ENCODE assay signal across 26 cellular contexts in the genomic region with DNA sequence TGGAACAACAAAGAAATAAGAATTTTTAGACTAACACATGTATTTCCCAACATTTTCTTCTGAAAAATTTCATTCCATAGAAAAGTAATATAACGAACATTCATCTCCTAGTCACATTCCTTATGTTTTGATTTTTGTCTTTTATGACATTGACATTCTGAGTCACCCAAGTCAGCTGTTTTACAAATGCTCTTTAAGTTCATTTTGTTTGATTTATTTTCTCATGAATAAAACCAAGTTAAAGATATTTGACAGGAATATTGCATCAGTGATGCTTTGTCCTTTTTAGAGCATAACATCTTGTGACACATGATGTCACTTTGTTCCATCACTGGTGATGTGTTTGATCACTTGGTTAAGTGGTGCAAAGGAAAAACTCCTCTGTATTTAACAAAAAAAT. TPM values are rescaled to one million over a fixed set of nuclear protein-coding genes. Genes with fewer than 3 reads are reported as not detected.
DNase-seq lines count a peak whose midpoint lies in the region; ATAC-seq, FAIRE-seq and TF ChIP-seq lines count a peak whose summit lies in the region.
"Had no signal": no experiment of that assay in that cellular context is flagged by ENCODE, and none has a peak within 500 bp of the region (broad histone marks: within the 10 kb centered on the region; RNA-seq: fewer than 3 reads in every experiment).

No MANE protein-coding gene starts in this region.

- H3K9me3 ChIP-seq in HEK293 (ENCODE audit: control insufficient read depth, insufficient read depth, low read depth, low read length) = no peaks in the 10 kb centered on the region
- no peaks in the 10 kb centered on the region; the same call in 1 of the 2 replicates for H3K9me3 ChIP-seq in K562 (replicated peaks; ENCODE audit: control insufficient read depth, insufficient read depth, low read depth, low read length)
- H3K9me3 ChIP-seq in kidney (ENCODE audit: control insufficient read depth in 1 of 2, low read length in 2 of 2) = no peaks in the 10 kb centered on the region
- H3K9me3 ChIP-seq: gastroesophageal sphincter, pancreas, SJCRH30, thyroid gland had no signal

- BruUV-seq in K562 (replicated peaks; lab: Mats Ljungman, UMichigan) = no TSS peak

- H3K4me2 ChIP-seq in K562 (ENCODE audit: insufficient read depth, low read length) = no peak overlapping the region

- ATAC-seq in K562 (no peak), HG03460 (IDR thresholded peaks at IDR 0.05; ENCODE audit: unreplicated experiment) (no peak), GM18867 (IDR thresholded peaks at IDR 0.05; ENCODE audit: unreplicated experiment) (no peak)
- ATAC-seq: activated CD4-positive, alpha-beta T cell treated with anti-CD3 and anti-CD28 coated beads for 36 hours; activated naive CD8-positive, alpha-beta T cell treated with anti-CD3 and anti-CD28 coated beads, Interleukin-2, amount 50 U/mL, for 24 hours; gastroesophageal sphincter; natural killer cell treated with Interleukin-12 subunit alpha and Interleukin-12 subunit beta and Interleukin-15 and Interleukin-18, amount 100 ng/mL, for 72 hours; pancreas; sciatic nerve had no signal

- WGBS in K562 (ENCODE audit: insufficient coverage, low coverage, missing lambda C conversion rate) = 0% methylated on average over 1 of the region's 1 CpG

- H4K20me1 ChIP-seq in K562 (replicated peaks; ENCODE audit: control insufficient read depth, insufficient read depth, low read length) = no peaks in the 10 kb centered on the region

- H3K27me3 ChIP-seq in K562 (ENCODE audit: control insufficient read depth in 2 of 2, insufficient read depth in 2 of 2, low read length in 2 of 2) = no peaks in the 10 kb centered on the region
- H3K27me3 ChIP-seq: gastroesophageal sphincter, pancreas, SJCRH30, thyroid gland had no signal

- H3K4me3 ChIP-seq in AG10803 (ENCODE audit: low read length) (no peak overlapping the region), HEK293 (ENCODE audit: low read depth, low read length) (no peak overlapping the region), K562 (no peak overlapping the region), kidney (ENCODE audit: low read length in 2 of 2) (no peak overlapping the region)
- H3K4me3 ChIP-seq: gastroesophageal sphincter, pancreas, SJCRH30, thyroid gland had no signal

- TF ChIP-seq RAD21 in K562 (CRISPR knock-in tag; conservative IDR thresholded peaks at IDR 0.05 in 1 of 2, IDR thresholded peaks at IDR 0.05 in 1 of 2) = no peak

- TF ChIP-seq CTCF in AG10803 (conservative IDR thresholded peaks at IDR 0.05; ENCODE audit: low read length) (no peak), HEK293 (tag by site-specific recombination; IDR thresholded peaks at IDR 0.05) (no peak), K562 (IDR thresholded peaks at IDR 0.05 in 2 of 3, conservative IDR thresholded peaks at IDR 0.05 in 1 of 3; ENCODE audit: insufficient read depth in 2 of 3, low read depth in 1 of 3, low read length in 3 of 3) (no peak), kidney (IDR thresholded peaks at IDR 0.05; ENCODE audit: borderline replicate concordance, extremely low read depth, insufficient read depth) (no peak)

- CTCF ChIA-PET in HEK293 (lab: Yijun Ruan, JAX) = no interaction called here
- CTCF ChIA-PET in K562 (lab: Yijun Ruan, JAX; ENCODE audit: low intra/inter-chr PET ratio) = no interaction called here

- no peaks in the 10 kb centered on the region for H3K79me2 ChIP-seq in K562 (ENCODE audit: control insufficient read depth, insufficient read depth, low read length)

- DNase-seq in AG10803 (ENCODE audit: low read depth) (peak; percentile 5), K562 (ENCODE audit: extremely low read depth in 1 of 4, low spot score in 3 of 4) (no peak), kidney (no peak), DMS79 treated with DMSO at 0.1 percent for 48 hours (lab: John Stamatoyannopoulos, UW) (no peak), pons (ENCODE audit: low spot score) (no peak)
- DNase-seq: activated CD4-positive, alpha-beta T cell treated with anti-CD3 and anti-CD28 coated beads for 36 hours; activated CD8-positive, alpha-beta memory T cell treated with anti-CD3 and anti-CD28 coated beads for 24 hours; activated gamma-delta T cell treated with Interleukin-2 at 50 U/mL for 16 hours; activated naive CD8-positive, alpha-beta T cell treated with anti-CD3 and anti-CD28 coated beads, Interleukin-2, amount 50 U/mL, for 24 hours; activated T-cell treated with anti-CD3 and anti-CD28 coated beads, Interleukin-2, amount 50 U/mL, for 1 hour; CD4-positive, CD25-positive, alpha-beta regulatory T cell; GF-D8; hypothalamus; NCI-H2107; NK-92 treated with Interleukin-12 subunit alpha and Interleukin-12 subunit beta, amount 100 ng/mL, for 24 hours; pancreas; SJCRH30; thyroid gland had no signal

- H2AFZ ChIP-seq in K562 (ENCODE audit: low read depth, low read length) = no peak overlapping the region

- FAIRE-seq in K562 (lab: Jason Lieb, UNC) (peak; percentile 23), kidney (lab: Jason Lieb, UNC) (peak; percentile 75)
- FAIRE-seq: pancreas had no signal

- H3K9ac ChIP-seq in K562 (ENCODE audit: insufficient read depth in 1 of 2, low read depth in 2 of 2, low read length in 2 of 2) (no peak overlapping the region), kidney (ENCODE audit: low read length in 2 of 2) (no peak overlapping the region)

- no peaks in the 10 kb centered on the region for H3K9me1 ChIP-seq in K562 (ENCODE audit: control insufficient read depth, insufficient read depth, low read length)

- H3K27ac ChIP-seq in HEK293 (ENCODE audit: extremely low read depth, low read depth, low read length) = no peak overlapping the region
- no peak overlapping the region for H3K27ac ChIP-seq in K562 (ENCODE audit: extremely low read depth, low read depth, low read length)
- no peak overlapping the region for H3K27ac ChIP-seq in kidney (ENCODE audit: low read depth in 2 of 2, low read length in 2 of 2)
- H3K27ac ChIP-seq: epithelial cell of prostate, gastroesophageal sphincter, pancreas, SJCRH30, thyroid gland had no signal

- H3K36me3 ChIP-seq in HEK293 (ENCODE audit: control insufficient read depth in 2 of 2, insufficient read depth in 1 of 2, low read length in 2 of 2) (no peaks in the 10 kb centered on the region), K562 (ENCODE audit: control insufficient read depth, insufficient read depth, low read length) (no peaks in the 10 kb centered on the region), kidney (ENCODE audit: control insufficient read depth in 1 of 2, insufficient read depth in 2 of 2, low read length in 2 of 2) (no peaks in the 10 kb centered on the region)
- H3K36me3 ChIP-seq: pancreas, SJCRH30, thyroid gland had no signal

- TF ChIP-seq EP300 in K562 (IDR thresholded peaks at IDR 0.05; ENCODE audit: low read length) = no peak

- POLR2A ChIA-PET in HEK293 (lab: Yijun Ruan, JAX) = no interaction called here
- POLR2A ChIA-PET in K562 (lab: Yijun Ruan, JAX) = no interaction called here

- no peaks in the 10 kb centered on the region for H3K4me1 ChIP-seq in HEK293 (ENCODE audit: control insufficient read depth, insufficient read depth, low read length)
- H3K4me1 ChIP-seq in K562 (replicated peaks in 1 of 2; ENCODE audit: control insufficient read depth in 2 of 2, insufficient read depth in 2 of 2, low read length in 2 of 2) = no peaks in the 10 kb centered on the region
- H3K4me1 ChIP-seq in kidney (ENCODE audit: control insufficient read depth in 1 of 2, insufficient read depth in 1 of 2, low read depth in 1 of 2, low read length in 2 of 2) = no peaks in the 10 kb centered on the region
- H3K4me1 ChIP-seq: gastroesophageal sphincter, pancreas, thyroid gland had no signal

- TF ChIP-seq POLR2A in K562 (conservative IDR thresholded peaks at IDR 0.05) = no peak

- intact Hi-C loops in K562 (cut with micrococcal nuclease) = no loop called here
- intact Hi-C loops in kidney (cut with DNase I) = no loop called here

- in situ Hi-C loops in K562 (cut with MboI) = no loop called here

TF ChIP-seq in HEK293, 187 proteins besides CTCF, POLR2A, EP300 and RAD21:
- 0 out of 2 replicates have a peak, but pooled peaks have one; percentile 18 for TF ChIP-seq ZEB2 (tag by site-specific recombination; IDR thresholded peaks at IDR 0.05)
- no peak for TF ChIP-seq ZNF776 (tag by site-specific recombination; IDR thresholded peaks at IDR 0.05; ENCODE audit: borderline replicate concordance)

TF ChIP-seq in K562, 482 proteins besides CTCF, POLR2A, EP300 and RAD21 (continues in another document):
- TF ChIP-seq MXI1 (IDR thresholded peaks at IDR 0.05; ENCODE audit: low read depth, low read length) (no peak), NR3C1 (CRISPR knock-in tag; IDR thresholded peaks at IDR 0.05) (no peak), ZNF764 (CRISPR knock-in tag; IDR thresholded peaks at IDR 0.05; ENCODE audit: low read depth) (no peak), BRD4 (IDR thresholded peaks at IDR 0.05) (no peak), ZNF316 (IDR thresholded peaks at IDR 0.05) (no peak), ARHGAP35 (IDR thresholded peaks at IDR 0.05; ENCODE audit: partially characterized antibody) (no peak)
- TF ChIP-seq, protein P1, sequence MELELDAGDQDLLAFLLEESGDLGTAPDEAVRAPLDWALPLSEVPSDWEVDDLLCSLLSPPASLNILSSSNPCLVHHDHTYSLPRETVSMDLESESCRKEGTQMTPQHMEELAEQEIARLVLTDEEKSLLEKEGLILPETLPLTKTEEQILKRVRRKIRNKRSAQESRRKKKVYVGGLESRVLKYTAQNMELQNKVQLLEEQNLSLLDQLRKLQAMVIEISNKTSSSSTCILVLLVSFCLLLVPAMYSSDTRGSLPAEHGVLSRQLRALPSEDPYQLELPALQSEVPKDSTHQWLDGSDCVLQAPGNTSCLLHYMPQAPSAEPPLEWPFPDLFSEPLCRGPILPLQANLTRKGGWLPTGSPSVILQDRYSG (tag; conservative IDR thresholded peaks at IDR 0.05; ENCODE audit: low read depth) = no peak

RNA-seq across cellular contexts. Expression of gene HGF, which starts 48.4 kb away (rescaled TPM):
- not detected in 2 replicates for total RNA-seq in K562 (2011; cell fraction: chromatin; rRNA removed; ENCODE audit: low replicate concordance)
- not detected in 2 replicates for total RNA-seq in K562 (2011; cell fraction: nucleolus; rRNA removed)
- not detected in 2 replicates for total RNA-seq in K562 (2011; cell fraction: nucleoplasm; rRNA removed)
- total RNA-seq in K562 (2014; rRNA removed) (not detected in 2 replicates), K562 (2014; rRNA removed; fragmentation: Illumina TruSeq; extraction: Trizol) (not detected in 2 replicates), K562 (2015; rRNA removed; fragmentation: Illumina TruSeq; extraction: Trizol) (not detected in 2 replicates), K562 (2021) (0.02 and 0.11 TPM in 2 replicates), kidney (23.8 TPM)
- polyA plus RNA-seq in K562 (2011; rRNA removed) (not detected in 2 replicates), K562 (2014; fragmentation: Illumina TruSeq; extraction: Trizol) (not detected in 2 replicates), K562 (2014; fragmentation: Nextera tagmentation; extraction: Ambion mirVana) (not detected), K562 (2014; rRNA removed) (not detected in 2 replicates), kidney (ENCODE audit: insufficient read depth, low read depth, low replicate concordance) (2.6 TPM)
- polyA plus RNA-seq in K562 (2011; cell fraction: cytosol; rRNA removed) = not detected in 2 replicates
- polyA plus RNA-seq in K562 (2011; cell fraction: nucleus; rRNA removed) = not detected in 2 replicates
- polyA plus RNA-seq in K562 (2012) = not detected in 2 replicates
- polyA minus RNA-seq in K562 (2011; rRNA and poly(A)+ RNA removed) = not detected in 2 replicates
- not detected in 2 replicates for polyA minus RNA-seq in K562 (2011; cell fraction: cytosol; rRNA and poly(A)+ RNA removed)
- polyA minus RNA-seq in K562 (2011; cell fraction: nucleus; rRNA and poly(A)+ RNA removed) = not detected in 2 replicates
- total RNA-seq: activated CD4-positive, alpha-beta T cell treated with anti-CD3 and anti-CD28 coated beads for 36 hours; NCI-H460 had no signal
- polyA plus RNA-seq: CD4-positive, CD25-positive, alpha-beta regulatory T cell had no signal

Comparison
In these comparisons a context has a peak if more than half of its experiments do, and no peak if none do; other contexts are left out.
1. RNA of gene HGF, which starts 48.4 kb away (total RNA-seq): 23.8 TPM in kidney (single experiment); 0.02 to 0.11 TPM in K562; every median in the first group is over 10 times any median in the second.